Comparison of ENCODE assay signal across 8 cellular contexts in the genomic region with DNA sequence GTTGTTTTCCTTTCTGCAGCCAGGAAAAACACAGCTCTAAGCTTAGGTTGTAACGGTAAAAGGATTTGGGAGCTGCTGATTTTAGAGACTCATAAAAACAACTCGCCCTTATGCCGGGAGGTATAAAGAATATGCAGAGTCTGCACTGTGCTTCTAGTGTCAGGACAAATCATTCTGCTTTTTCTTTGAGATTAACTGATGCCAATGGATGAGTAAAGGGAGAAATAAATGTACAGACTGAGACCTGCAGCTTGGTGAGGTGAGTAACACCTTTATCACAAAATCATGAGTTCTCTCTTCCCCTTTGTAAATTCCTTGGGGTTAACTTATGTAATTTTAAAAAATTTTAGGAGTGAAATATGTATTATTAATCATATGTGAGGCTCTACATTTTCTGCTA. TPM values are rescaled to one million over a fixed set of nuclear protein-coding genes. Genes with fewer than 3 reads are reported as not detected.
A peak's percentile ranks its signal among the peaks of the same experiment; 100 is the strongest.
DNase-seq lines count a peak whose midpoint lies in the region; ATAC-seq and TF ChIP-seq lines count a peak whose summit lies in the region.

No MANE protein-coding gene starts in this region.

- peaks cover 0 to 4% of the 10 kb centered on the region in 2 donors for H3K27me3 Mint-ChIP-seq in CD4-positive, alpha-beta memory T cell
- peaks cover 0 to 11% of the 10 kb centered on the region in 2 donors for H3K27me3 Mint-ChIP-seq in effector memory CD8-positive, alpha-beta T cell
- H3K27me3 Mint-ChIP-seq in neural progenitor cell (ENCODE audit: insufficient read depth, low read depth), result no peaks in the 10 kb centered on the region

- H3K27me3 ChIP-seq in CD4-positive, alpha-beta memory T cell (ENCODE audit: insufficient read depth, low read length), result no peaks in the 10 kb centered on the region
- no peaks in the 10 kb centered on the region for H3K27me3 ChIP-seq in neural progenitor cell

- H3K4me1 Mint-ChIP-seq in CD4-positive, alpha-beta memory T cell, result peaks cover 9 to 40% (median 20%) of the 10 kb centered on the region in 4 donors
- peaks cover 10 to 12% of the 10 kb centered on the region in 2 donors for H3K4me1 Mint-ChIP-seq in effector memory CD8-positive, alpha-beta T cell (ENCODE audit: low read depth in 2 of 2)
- peaks cover 28% of the 10 kb centered on the region for H3K4me1 Mint-ChIP-seq in neural progenitor cell

- peaks cover 32% of the 10 kb centered on the region for H3F3A ChIP-seq in neural progenitor cell (ENCODE audit: low read depth)

- H2AFZ ChIP-seq in neural progenitor cell (replicated peaks), result peak overlapping the region; percentile 96

- H3K4me1 ChIP-seq in CD4-positive, alpha-beta memory T cell (ENCODE audit: insufficient read depth, low read length), result peaks cover 21% of the 10 kb centered on the region
- H3K4me1 ChIP-seq in neural progenitor cell, result peaks cover 30% of the 10 kb centered on the region

- peaks cover 20% of the 10 kb centered on the region for H3K79me2 ChIP-seq in neural progenitor cell (ENCODE audit: low read depth)

- no peak overlapping the region for H3K4me3 ChIP-seq in CD4-positive, alpha-beta memory T cell (ENCODE audit: low read length in 2 of 2)
- H3K4me3 ChIP-seq in neural progenitor cell, result no peak overlapping the region

- no peak for ATAC-seq in effector memory CD8-positive, alpha-beta T cell (replicated peaks)

- H3K27ac ChIP-seq in CD4-positive, alpha-beta memory T cell (ENCODE audit: low read depth, low read length), result peak overlapping the region; percentile 100
- H3K27ac ChIP-seq in neural progenitor cell, result peak overlapping the region; percentile 50

- H3K4me3 Mint-ChIP-seq in CD4-positive, alpha-beta memory T cell, result peak overlapping the region in 7 of 8 donors; percentile 33 to 97 (median 96)
- H3K4me3 Mint-ChIP-seq in effector memory CD8-positive, alpha-beta T cell, result peak overlapping the region; percentile 91 to 93
- H3K4me3 Mint-ChIP-seq in neural progenitor cell, result peak overlapping the region; percentile 93

- intact Hi-C loops in CD4-positive, alpha-beta memory T cell (cut with micrococcal nuclease), result loop anchor here (2.0 to 10.0 kb wide), 6 partner anchors 87 to 1475 kb away; a partner anchor contains a TSS

- POLR2A ChIA-PET in CD4-positive, alpha-beta memory T cell (lab: Charles Lee; ENCODE audit: partially characterized antibody), result interaction anchor here (1.3 to 3.9 kb wide), 8 partner anchors 10 to 347 kb away, joined by 3 to 55 read pairs (median 4); a partner anchor contains a TSS

- peaks cover 0 to 23% of the 10 kb centered on the region in 2 donors for H3K36me3 Mint-ChIP-seq in CD4-positive, alpha-beta memory T cell
- peaks cover 30% of the 10 kb centered on the region for H3K36me3 Mint-ChIP-seq in effector memory CD8-positive, alpha-beta T cell (ENCODE audit: insufficient read depth)
- no peaks in the 10 kb centered on the region for H3K36me3 Mint-ChIP-seq in neural progenitor cell

- CTCF ChIA-PET in CD4-positive, alpha-beta memory T cell (lab: Charles Lee; ENCODE audit: partially characterized antibody), result interaction anchor here (1.6 to 5.4 kb wide), 4 partner anchors 141 to 231 kb away, joined by 3 to 59 read pairs (median 5); no protein-coding TSS in a partner anchor

- no peaks in the 10 kb centered on the region for H3K36me3 ChIP-seq in CD4-positive, alpha-beta memory T cell (ENCODE audit: insufficient read depth, low read length)
- no peaks in the 10 kb centered on the region for H3K36me3 ChIP-seq in neural progenitor cell

- no peak overlapping the region for H3K9ac ChIP-seq in neural progenitor cell

- H3K4me2 ChIP-seq in neural progenitor cell, result peak overlapping the region; percentile 82

- DNase-seq in CD4-positive, alpha-beta memory T cell, result no peak
- DNase-seq in NAMALWA (ENCODE audit: low spot score) (peak; percentile 13), neural progenitor cell (ENCODE audit: low spot score) (no peak), GM10266 (ENCODE audit: extremely low spot score) (no peak), AG08396 (ENCODE audit: low spot score) (no peak), mucosa of gallbladder (ENCODE audit: low spot score) (no peak), COR-L47 (lab: John Stamatoyannopoulos, UW) (no peak)
- DNase-seq in effector memory CD8-positive, alpha-beta T cell, result no peak

- H3K9me3 Mint-ChIP-seq in CD4-positive, alpha-beta memory T cell, result no peaks in the 10 kb centered on the region
- H3K9me3 Mint-ChIP-seq in effector memory CD8-positive, alpha-beta T cell, result no peaks in the 10 kb centered on the region
- H3K9me3 Mint-ChIP-seq in neural progenitor cell, result no peaks in the 10 kb centered on the region

- H4K20me1 ChIP-seq in neural progenitor cell (ENCODE audit: low read depth), result no peaks in the 10 kb centered on the region

- H3K9me3 ChIP-seq in CD4-positive, alpha-beta memory T cell (ENCODE audit: control insufficient read depth in 1 of 2, low read length in 2 of 2), result no peaks in the 10 kb centered on the region
- H3K9me3 ChIP-seq in neural progenitor cell (ENCODE audit: low read depth), result no peaks in the 10 kb centered on the region

- TF ChIP-seq CTCF in neural progenitor cell (IDR thresholded peaks at IDR 0.05) (no peak), GM10266 (IDR thresholded peaks at IDR 0.05; ENCODE audit: control insufficient read depth, insufficient read depth, low read depth, missing control alignments) (no peak)

- H3K27ac Mint-ChIP-seq in CD4-positive, alpha-beta memory T cell, result peak overlapping the region; percentile 99 to 100 (median 100)
- H3K27ac Mint-ChIP-seq in effector memory CD8-positive, alpha-beta T cell, result peak overlapping the region; percentile 99
- H3K27ac Mint-ChIP-seq in neural progenitor cell, result no peak overlapping the region

RNA-seq across cellular contexts. Expression of a gene that starts 1.9 kb away (rescaled TPM):
- total RNA-seq in CD4-positive, alpha-beta memory T cell, result 10 to 100 TPM; 12.2 to 12.4 TPM
- polyA plus RNA-seq in CD4-positive, alpha-beta memory T cell, result 10 to 100 TPM; 10.0 to 15.8 TPM
- 15.5 and 18.2 TPM in 2 replicates for total RNA-seq in neural progenitor cell (ENCODE audit: low replicate concordance)
- 5.1 TPM for total RNA-seq in mucosa of gallbladder

RNA-seq across cellular contexts. Expression of a gene that starts 34.4 kb away (rescaled TPM):
- total RNA-seq in CD4-positive, alpha-beta memory T cell, result not detected
- not detected for polyA plus RNA-seq in CD4-positive, alpha-beta memory T cell
- 1.5 and 2.3 TPM in 2 replicates for total RNA-seq in neural progenitor cell (ENCODE audit: low replicate concordance)
- total RNA-seq in mucosa of gallbladder, result 0.49 TPM
